24 cellular contexts compared by ENCODE assay signal in genomic region chr22:19199479-19199878, GRCh38. TPM values are rescaled to one million over a fixed set of nuclear protein-coding genes. Genes with fewer than 3 reads are reported as not detected.
DNase-seq lines count a peak whose midpoint lies in the region; ATAC-seq, FAIRE-seq and TF ChIP-seq lines count a peak whose summit lies in the region.
"Had no signal": no experiment of that assay in that cellular context is flagged by ENCODE, and none has a peak within 500 bp of the region (broad histone marks: within the 10 kb centered on the region; RNA-seq: fewer than 3 reads in every experiment).

No MANE protein-coding gene starts in this region.

- peaks cover 3% of the 10 kb centered on the region for H3K9me1 ChIP-seq in K562 (ENCODE audit: control insufficient read depth, insufficient read depth, low read length)

- no peak for TF ChIP-seq POLR2A in K562 (conservative IDR thresholded peaks at IDR 0.05)

- no peak for ATAC-seq in K562
- no peak for ATAC-seq in Right ventricle myocardium inferior
- no peak for ATAC-seq in GM19463 (IDR thresholded peaks at IDR 0.05; ENCODE audit: unreplicated experiment)
- no peak for ATAC-seq in HG03135 (IDR thresholded peaks at IDR 0.05; ENCODE audit: unreplicated experiment)

- TF ChIP-seq RAD21 in K562 (CRISPR knock-in tag; conservative IDR thresholded peaks at IDR 0.05 in 1 of 2, IDR thresholded peaks at IDR 0.05 in 1 of 2), result no peak

- 16% methylated on average over 8 of the region's 8 CpGs for WGBS in K562 (ENCODE audit: insufficient coverage, low coverage, missing lambda C conversion rate)

- H3K4me2 ChIP-seq in K562 (ENCODE audit: insufficient read depth, low read length) (no peak overlapping the region), osteoblast (ENCODE audit: insufficient read depth, low read length) (no peak overlapping the region)

- CTCF ChIA-PET in K562 (lab: Yijun Ruan, JAX; ENCODE audit: low intra/inter-chr PET ratio), result no interaction called here

- H3K27me3 ChIP-seq in K562 (ENCODE audit: control insufficient read depth in 2 of 2, insufficient read depth in 2 of 2, low read length in 2 of 2), result peaks cover 69 to 88% of the 10 kb centered on the region in 2 experiments
- H3K27me3 ChIP-seq in osteoblast (ENCODE audit: insufficient read depth, low read length), result no peaks in the 10 kb centered on the region
- no peaks in the 10 kb centered on the region for H3K27me3 ChIP-seq in dorsolateral prefrontal cortex

- H3K79me2 ChIP-seq in K562 (ENCODE audit: control insufficient read depth, insufficient read depth, low read length) (no peaks in the 10 kb centered on the region), osteoblast (ENCODE audit: insufficient read depth, low read length) (no peaks in the 10 kb centered on the region)

- no peak for TF ChIP-seq EP300 in K562 (IDR thresholded peaks at IDR 0.05; ENCODE audit: low read length)

- no peaks in the 10 kb centered on the region for H3K9me3 ChIP-seq in K562 (replicated peaks; ENCODE audit: control insufficient read depth, insufficient read depth, low read depth, low read length)
- no peaks in the 10 kb centered on the region for H3K9me3 ChIP-seq in osteoblast (ENCODE audit: low read depth, low read length)
- H3K9me3 ChIP-seq: HAP-1 had no signal

- H2AFZ ChIP-seq in K562 (ENCODE audit: low read depth, low read length), result no peak overlapping the region
- H2AFZ ChIP-seq in osteoblast (ENCODE audit: low read length), result no peak overlapping the region

- intact Hi-C loops in K562 (cut with micrococcal nuclease) (no loop called here), Right ventricle myocardium inferior (cut with DNase I) (no loop called here), dorsolateral prefrontal cortex (cut with DNase I) (no loop called here)

- in situ Hi-C loops in K562 (cut with MboI), result no loop called here

- BruUV-seq in K562 (replicated peaks; lab: Mats Ljungman, UMichigan), result no TSS peak

- no peak overlapping the region for H3K9ac ChIP-seq in K562 (ENCODE audit: insufficient read depth in 1 of 2, low read depth in 2 of 2, low read length in 2 of 2)

- DNase-seq in K562 (ENCODE audit: extremely low read depth in 1 of 4, low spot score in 3 of 4) (no peak), foreskin melanocyte (peak; percentile 50), osteoblast (ENCODE audit: insufficient read length, low spot score, missing footprints) (peak; percentile 11), Right ventricle myocardium inferior (ENCODE audit: missing footprints) (no peak), dorsolateral prefrontal cortex (no peak)
- DNase-seq: C1 segment of cervical spinal cord; Calu3; CD4-positive, alpha-beta memory T cell; COR-L47; DMS53; DMS79 treated with DMSO at 0.1 percent for 48 hours; GF-D8; GOT3; HFFc6 had no signal

- FAIRE-seq in K562 (lab: Jason Lieb, UNC), result peak; percentile 6
- FAIRE-seq: GM12891, GM18507, H54 had no signal

- POLR2A ChIA-PET in K562 (lab: Yijun Ruan, JAX), result interaction anchor here (0.5 to 11.1 kb wide), 10 partner anchors 9 to 1257 kb away, joined by 3 to 191 read pairs (median 4); partner anchors contain the start of gene SLC25A1

- H3K27ac ChIP-seq in K562 (ENCODE audit: extremely low read depth, low read depth, low read length) (no peak overlapping the region), osteoblast (ENCODE audit: low read depth, low read length) (no peak overlapping the region), dorsolateral prefrontal cortex (no peak overlapping the region)

- no peaks in the 10 kb centered on the region; the same call in 1 of the 2 replicates for H4K20me1 ChIP-seq in K562 (replicated peaks; ENCODE audit: control insufficient read depth, insufficient read depth, low read length)
- H4K20me1 ChIP-seq in osteoblast (ENCODE audit: insufficient read depth, low read length), result no peaks in the 10 kb centered on the region

- TF ChIP-seq CTCF in K562 (IDR thresholded peaks at IDR 0.05 in 2 of 3, conservative IDR thresholded peaks at IDR 0.05 in 1 of 3; ENCODE audit: insufficient read depth in 2 of 3, low read depth in 1 of 3, low read length in 3 of 3), result no peak
- no peak for TF ChIP-seq CTCF in osteoblast (IDR thresholded peaks at IDR 0.05; ENCODE audit: extremely low read depth, low read depth, low read length)
- no peak for TF ChIP-seq CTCF in dorsolateral prefrontal cortex (IDR thresholded peaks at IDR 0.05 in 54 of 56, conservative IDR thresholded peaks at IDR 0.05 in 2 of 56; ENCODE audit: low read depth in 1 of 56, partially characterized antibody in 56 of 56)

- H3K4me1 ChIP-seq in K562 (replicated peaks in 1 of 2; ENCODE audit: control insufficient read depth in 2 of 2, insufficient read depth in 2 of 2, low read length in 2 of 2), result peaks cover 14 to 20% of the 10 kb centered on the region in 2 experiments
- no peaks in the 10 kb centered on the region for H3K4me1 ChIP-seq in osteoblast (ENCODE audit: insufficient read depth, low read length)
- H3K4me1 ChIP-seq: HAP-1 had no signal

- no peaks in the 10 kb centered on the region for H3K36me3 ChIP-seq in K562 (ENCODE audit: control insufficient read depth, insufficient read depth, low read length)
- no peaks in the 10 kb centered on the region for H3K36me3 ChIP-seq in osteoblast (ENCODE audit: insufficient read depth, low read length)

- H3K4me3 ChIP-seq in K562, result no peak overlapping the region
- H3K4me3 ChIP-seq in osteoblast (ENCODE audit: insufficient read depth, low read length), result no peak overlapping the region
- H3K4me3 ChIP-seq in dorsolateral prefrontal cortex, result no peak overlapping the region
- H3K4me3 ChIP-seq: HAP-1 had no signal

RNA-seq across cellular contexts. Expression of gene SLC25A1, which starts 20.9 kb away (rescaled TPM):
- total RNA-seq in K562 (2011; cell fraction: chromatin; rRNA removed; ENCODE audit: low replicate concordance), result 34.4 and 107 TPM in 2 replicates
- total RNA-seq in K562 (2011; cell fraction: nucleolus; rRNA removed), result 114 and 122 TPM in 2 replicates
- total RNA-seq in K562 (2011; cell fraction: nucleoplasm; rRNA removed), result 76.8 and 81.5 TPM in 2 replicates
- total RNA-seq in K562 (2014; rRNA removed), result 329 and 469 TPM in 2 replicates
- 54.3 and 89.6 TPM in 2 replicates for total RNA-seq in K562 (2014; rRNA removed; fragmentation: Illumina TruSeq; extraction: Trizol)
- total RNA-seq in K562 (2015; rRNA removed; fragmentation: Illumina TruSeq; extraction: Trizol), result 109 and 119 TPM in 2 replicates
- 399 and 408 TPM in 2 replicates for total RNA-seq in K562 (2021)
- 110 and 216 TPM in 2 replicates for polyA plus RNA-seq in K562 (2011; rRNA removed)
- 329 and 368 TPM in 2 replicates for polyA plus RNA-seq in K562 (2011; cell fraction: cytosol; rRNA removed)
- polyA plus RNA-seq in K562 (2011; cell fraction: nucleus; rRNA removed), result 294 and 343 TPM in 2 replicates
- polyA plus RNA-seq in K562 (2012), result 272 and 330 TPM in 2 replicates
- 183 and 239 TPM in 2 replicates for polyA plus RNA-seq in K562 (2014; fragmentation: Illumina TruSeq; extraction: Trizol)
- 10 to 100 TPM; 11.0 to 23.7 TPM for polyA plus RNA-seq in K562 (2014; fragmentation: Nextera tagmentation; extraction: Ambion mirVana)
- polyA plus RNA-seq in K562 (2014; rRNA removed), result 248 and 262 TPM in 2 replicates
- polyA minus RNA-seq in K562 (2011; rRNA and poly(A)+ RNA removed), result 64.7 and 77.1 TPM in 2 replicates
- polyA minus RNA-seq in K562 (2011; cell fraction: cytosol; rRNA and poly(A)+ RNA removed), result 103 and 287 TPM in 2 replicates
- 46.3 and 88.1 TPM in 2 replicates for polyA minus RNA-seq in K562 (2011; cell fraction: nucleus; rRNA and poly(A)+ RNA removed)
- total RNA-seq in osteoblast, result 63.7 and 69.2 TPM in 2 replicates
- 28.7 TPM for total RNA-seq in Right ventricle myocardium inferior
- total RNA-seq in dorsolateral prefrontal cortex, result 10 to 100 TPM; 20.9 to 57.4 (median 34.4) TPM

RNA-seq across cellular contexts. Expression of gene GSC2, which starts 49.4 kb away (rescaled TPM):
- not detected in 2 replicates for total RNA-seq in K562 (2011; cell fraction: chromatin; rRNA removed; ENCODE audit: low replicate concordance)
- not detected in 2 replicates for total RNA-seq in K562 (2011; cell fraction: nucleolus; rRNA removed)
- total RNA-seq in K562 (2011; cell fraction: nucleoplasm; rRNA removed), result not detected in 2 replicates
- not detected in 2 replicates for total RNA-seq in K562 (2014; rRNA removed)
- not detected in 2 replicates for total RNA-seq in K562 (2014; rRNA removed; fragmentation: Illumina TruSeq; extraction: Trizol)
- not detected in 2 replicates for total RNA-seq in K562 (2015; rRNA removed; fragmentation: Illumina TruSeq; extraction: Trizol)
- not detected in 2 replicates for total RNA-seq in K562 (2021)
- not detected in 2 replicates for polyA plus RNA-seq in K562 (2011; rRNA removed)
- not detected in 2 replicates for polyA plus RNA-seq in K562 (2011; cell fraction: cytosol; rRNA removed)
- not detected in 2 replicates for polyA plus RNA-seq in K562 (2011; cell fraction: nucleus; rRNA removed)
- not detected in 2 replicates for polyA plus RNA-seq in K562 (2012)
- polyA plus RNA-seq in K562 (2014; fragmentation: Illumina TruSeq; extraction: Trizol), result not detected in 2 replicates
- not detected for polyA plus RNA-seq in K562 (2014; fragmentation: Nextera tagmentation; extraction: Ambion mirVana)
- polyA plus RNA-seq in K562 (2014; rRNA removed), result not detected in 2 replicates
- polyA minus RNA-seq in K562 (2011; rRNA and poly(A)+ RNA removed), result not detected in 2 replicates
- not detected in 2 replicates for polyA minus RNA-seq in K562 (2011; cell fraction: cytosol; rRNA and poly(A)+ RNA removed)
- polyA minus RNA-seq in K562 (2011; cell fraction: nucleus; rRNA and poly(A)+ RNA removed), result not detected in 2 replicates
- total RNA-seq in osteoblast, result not detected in 2 replicates
- total RNA-seq in Right ventricle myocardium inferior, result not detected
- under 1 TPM in 1 of 120 experiments, not detected in 119; 0.72 TPM for total RNA-seq in dorsolateral prefrontal cortex
- total RNA-seq: A172; A673; Calu3; CD4-positive, alpha-beta memory T cell; Daoy; HFFc6 had no signal
- polyA plus RNA-seq: BJ; CD4-positive, alpha-beta memory T cell had no signal

RNA-seq across cellular contexts. Expression of gene ESS2, which starts 55.0 kb away (rescaled TPM):
- total RNA-seq in K562 (2011; cell fraction: chromatin; rRNA removed; ENCODE audit: low replicate concordance), result 22.9 and 43.9 TPM in 2 replicates
- 30.7 and 33.7 TPM in 2 replicates for total RNA-seq in K562 (2011; cell fraction: nucleolus; rRNA removed)
- 20.2 and 27.2 TPM in 2 replicates for total RNA-seq in K562 (2011; cell fraction: nucleoplasm; rRNA removed)
- total RNA-seq in K562 (2014; rRNA removed) (42.5 and 47.4 TPM in 2 replicates), K562 (2014; rRNA removed; fragmentation: Illumina TruSeq; extraction: Trizol) (9.4 and 10.7 TPM in 2 replicates), K562 (2015; rRNA removed; fragmentation: Illumina TruSeq; extraction: Trizol) (28.3 and 30.9 TPM in 2 replicates), K562 (2021) (51.3 and 52.8 TPM in 2 replicates), osteoblast (19.4 and 22.1 TPM in 2 replicates), Right ventricle myocardium inferior (8.8 TPM), dorsolateral prefrontal cortex (10 to 100 TPM; 14.5 to 25.7 (median 19.3) TPM)
- polyA plus RNA-seq in K562 (2011; rRNA removed) (26.8 and 44.0 TPM in 2 replicates), K562 (2014; fragmentation: Illumina TruSeq; extraction: Trizol) (23.6 and 41.0 TPM in 2 replicates), K562 (2014; fragmentation: Nextera tagmentation; extraction: Ambion mirVana) (1 to 10 TPM in 1 of 2 experiments, under 1 TPM in 1; 0.70 to 1.9 TPM), K562 (2014; rRNA removed) (47.1 and 58.1 TPM in 2 replicates)
- polyA plus RNA-seq in K562 (2011; cell fraction: cytosol; rRNA removed), result 44.3 and 59.3 TPM in 2 replicates
- 50.0 and 63.7 TPM in 2 replicates for polyA plus RNA-seq in K562 (2011; cell fraction: nucleus; rRNA removed)
- 34.4 and 35.2 TPM in 2 replicates for polyA plus RNA-seq in K562 (2012)
- 11.3 and 13.6 TPM in 2 replicates for polyA minus RNA-seq in K562 (2011; rRNA and poly(A)+ RNA removed)
- polyA minus RNA-seq in K562 (2011; cell fraction: cytosol; rRNA and poly(A)+ RNA removed), result 16.3 and 30.8 TPM in 2 replicates
- 11.7 and 24.3 TPM in 2 replicates for polyA minus RNA-seq in K562 (2011; cell fraction: nucleus; rRNA and poly(A)+ RNA removed)

Comparison
In these comparisons a context has a peak if more than half of its experiments do, and no peak if none do; other contexts are left out.
1. DNase-seq: peak in foreskin melanocyte (single experiment) and osteoblast (single experiment); none in K562 (0 of 4), Right ventricle myocardium inferior (single experiment) and dorsolateral prefrontal cortex (0 of 10).